ENCODE assay signal across 8 cellular contexts in genomic region chr14:74491952-74492351, GRCh38. TPM values are rescaled to one million over a fixed set of nuclear protein-coding genes. Genes with fewer than 3 reads are reported as not detected.
DNase-seq lines count a peak whose midpoint lies in the region; ATAC-seq, FAIRE-seq and TF ChIP-seq lines count a peak whose summit lies in the region.

No MANE protein-coding gene starts in this region.

- in situ Hi-C loops in GM12878 (cut with MboI): no loop called here

- TF ChIP-seq POLR2A in GM12878 (IDR thresholded peaks at IDR 0.05; ENCODE audit: low read depth, low read length) (no peak), right lobe of liver (IDR thresholded peaks at IDR 0.05) (no peak)

- peak overlapping the region; percentile 88 for H3K4me2 ChIP-seq in GM12878 (ENCODE audit: control insufficient read depth, insufficient read depth)

- no peaks in the 10 kb centered on the region for H3K27me3 ChIP-seq in CD4-positive, CD25-positive, alpha-beta regulatory T cell (ENCODE audit: control insufficient read depth, insufficient read depth, low read length)
- H3K27me3 ChIP-seq in HUES64 (ENCODE audit: insufficient read depth, low read length) (no peaks in the 10 kb centered on the region), GM12878 (replicated peaks in 1 of 2; ENCODE audit: control insufficient read depth in 2 of 2, insufficient read depth in 2 of 2, low read length in 1 of 2) (no peaks in the 10 kb centered on the region), right lobe of liver (no peaks in the 10 kb centered on the region)

- peaks cover 48% of the 10 kb centered on the region for H3K4me1 ChIP-seq in CD4-positive, CD25-positive, alpha-beta regulatory T cell (ENCODE audit: control insufficient read depth, insufficient read depth, low read length, poor library complexity, severe bottlenecking)
- H3K4me1 ChIP-seq in HUES64 (ENCODE audit: insufficient read depth, low read length) (peaks cover 19% of the 10 kb centered on the region), GM12878 (ENCODE audit: control insufficient read depth, insufficient read depth, low read length) (peaks cover 7% of the 10 kb centered on the region), right lobe of liver (peaks cover 0 to 6% (median 3%) of the 10 kb centered on the region in 4 donors)

- H3K27ac Mint-ChIP-seq in CD4-positive, CD25-positive, alpha-beta regulatory T cell: no peak overlapping the region
- no peak overlapping the region for H3K27ac Mint-ChIP-seq in mesothelial cell of epicardium

- peak; percentile 23 for FAIRE-seq in GM12878 (lab: Jason Lieb, UNC)

- SMC1A ChIA-PET in GM12878 (lab: Charles Lee; ENCODE audit: uncharacterized antibody, unreplicated experiment): interaction anchor here (2.7 kb wide), 1 partner anchor 128 kb away, joined by 13 read pairs; no protein-coding TSS in a partner anchor

- peak overlapping the region; percentile 73 for H2AFZ ChIP-seq in GM12878 (ENCODE audit: control insufficient read depth, low read depth, low read length)

- TF ChIP-seq RAD21 in GM12878 (IDR thresholded peaks at IDR 0.05; ENCODE audit: insufficient read depth, low read depth, low read length): peak; percentile 63

- H3K9ac ChIP-seq in HUES64 (ENCODE audit: low read depth, low read length) (peak overlapping the region; percentile 31; the same call in 1 of the 2 replicates), GM12878 (ENCODE audit: control insufficient read depth, insufficient read depth, low read length) (no peak overlapping the region; the same call in 1 of the 2 replicates)

- intact Hi-C loops in GM12878 (cut with micrococcal nuclease; ENCODE audit: unreplicated experiment): loop anchor here (1.0 kb wide), 1 partner anchor 130 kb away; no protein-coding TSS in a partner anchor
- intact Hi-C loops in right lobe of liver (cut with DNase I): no loop called here

- TF ChIP-seq EP300 in GM12878 (IDR thresholded peaks at IDR 0.05; ENCODE audit: borderline replicate concordance in 1 of 2, control insufficient read depth in 1 of 2, low read depth in 2 of 2, low read length in 2 of 2): no peak

- H4K20me1 ChIP-seq in GM12878 (ENCODE audit: control insufficient read depth, insufficient read depth): no peaks in the 10 kb centered on the region

- peak overlapping the region; percentile 86 for H3K4me3 ChIP-seq in CD4-positive, CD25-positive, alpha-beta regulatory T cell (ENCODE audit: low read depth, low read length)
- peak overlapping the region; percentile 81 for H3K4me3 ChIP-seq in HUES64 (ENCODE audit: low read length)
- peak overlapping the region; percentile 87 for H3K4me3 ChIP-seq in GM12878
- peak overlapping the region; percentile 80 to 89 (median 86) for H3K4me3 ChIP-seq in right lobe of liver

- H3K36me3 Mint-ChIP-seq in CD4-positive, CD25-positive, alpha-beta regulatory T cell: peaks cover 6% of the 10 kb centered on the region
- H3K36me3 Mint-ChIP-seq in mesothelial cell of epicardium: no peaks in the 10 kb centered on the region

- no peaks in the 10 kb centered on the region for H3K9me3 Mint-ChIP-seq in CD4-positive, CD25-positive, alpha-beta regulatory T cell
- H3K9me3 Mint-ChIP-seq in mesothelial cell of epicardium: no peaks in the 10 kb centered on the region

- no peak for ATAC-seq in CD4-positive, CD25-positive, alpha-beta regulatory T cell (ENCODE audit: low read depth in 2 of 2)
- peak; percentile 14 for ATAC-seq in GM12878
- no peak for ATAC-seq in right lobe of liver
- no peak for ATAC-seq in HG03097 (IDR thresholded peaks at IDR 0.05; ENCODE audit: low FRiP score, unreplicated experiment)
- ATAC-seq in GM19452 (IDR thresholded peaks at IDR 0.05; ENCODE audit: unreplicated experiment): no peak

- POLR2A ChIA-PET in GM12878 (lab: Charles Lee): no interaction called here

- no peaks in the 10 kb centered on the region for H3K27me3 Mint-ChIP-seq in CD4-positive, CD25-positive, alpha-beta regulatory T cell
- no peaks in the 10 kb centered on the region for H3K27me3 Mint-ChIP-seq in mesothelial cell of epicardium (ENCODE audit: low read depth)

- peak in 1 of 3 donors; percentile 47 for DNase-seq in CD4-positive, CD25-positive, alpha-beta regulatory T cell
- DNase-seq in GM12878 (ENCODE audit: low read depth, low spot score) (no peak), right lobe of liver (no peak), middle frontal gyrus (ENCODE audit: extremely low spot score, low spot score) (no peak), mesothelial cell of epicardium (ENCODE audit: low spot score in 2 of 2, unreplicated experiment in 2 of 2) (no peak)

- H3K4me3 Mint-ChIP-seq in CD4-positive, CD25-positive, alpha-beta regulatory T cell: no peak overlapping the region
- H3K4me3 Mint-ChIP-seq in mesothelial cell of epicardium: no peak overlapping the region

- no TSS peak for BruUV-seq in GM12878 (replicated peaks; lab: Mats Ljungman, UMichigan)

- no peak overlapping the region for H3K27ac ChIP-seq in CD4-positive, CD25-positive, alpha-beta regulatory T cell (ENCODE audit: insufficient read depth, low read length, poor library complexity, severe bottlenecking)
- no peak overlapping the region for H3K27ac ChIP-seq in HUES64 (ENCODE audit: low read depth, low read length)
- H3K27ac ChIP-seq in GM12878 (ENCODE audit: control insufficient read depth, insufficient read depth): no peak overlapping the region
- H3K27ac ChIP-seq in right lobe of liver: peak overlapping the region in 1 of 3 donors; percentile 93

- TF ChIP-seq CTCF in GM12878 (IDR thresholded peaks at IDR 0.05 in 2 of 3, conservative IDR thresholded peaks at IDR 0.05 in 1 of 3; ENCODE audit: control insufficient read depth in 2 of 3, extremely low read depth in 1 of 3, insufficient read depth in 1 of 3, low read depth in 3 of 3, low read length in 3 of 3): peak; percentile 45 to 57 (median 50); a peak in 5 of 6 replicates
- peak; percentile 15 to 38 (median 32) for TF ChIP-seq CTCF in right lobe of liver (IDR thresholded peaks at IDR 0.05)
- TF ChIP-seq CTCF in mesothelial cell of epicardium (IDR thresholded peaks at IDR 0.05; ENCODE audit: unreplicated experiment): no peak

- CTCF ChIA-PET in GM12878 (lab: Yijun Ruan, JAX): interaction anchor here (0.8 to 1.9 kb wide), 2 partner anchors 14 to 31 kb away, joined by 3 to 8 read pairs; no protein-coding TSS in a partner anchor

- 5% methylated on average over 12 of the region's 12 CpGs for WGBS in HUES64
- WGBS in GM12878 (ENCODE audit: insufficient coverage, insufficient replicate concordance, low lambda C conversion rate, missing lambda C conversion rate): 7% methylated on average over 12 of the region's 12 CpGs
- WGBS in right lobe of liver (ENCODE audit: insufficient coverage, low coverage, low lambda C conversion rate, missing lambda C conversion rate): 2% methylated on average over 12 of the region's 12 CpGs

- peaks cover 2% of the 10 kb centered on the region for H3K36me3 ChIP-seq in CD4-positive, CD25-positive, alpha-beta regulatory T cell (ENCODE audit: control insufficient read depth, insufficient read depth, low read length)
- H3K36me3 ChIP-seq in HUES64 (ENCODE audit: insufficient read depth, low read length) (peaks cover 19% of the 10 kb centered on the region), GM12878 (ENCODE audit: control insufficient read depth in 2 of 2, insufficient read depth in 2 of 2, low read length in 1 of 2) (no peaks in the 10 kb centered on the region), right lobe of liver (no peaks in the 10 kb centered on the region)

- peaks cover 11% of the 10 kb centered on the region for H3K79me2 ChIP-seq in GM12878 (ENCODE audit: control insufficient read depth, insufficient read depth, low read length)

- RAD21 ChIA-PET in GM12878 (lab: Charles Lee; ENCODE audit: unreplicated experiment): no interaction called here

- no peaks in the 10 kb centered on the region for H3K9me3 ChIP-seq in CD4-positive, CD25-positive, alpha-beta regulatory T cell (ENCODE audit: control insufficient read depth in 2 of 2, low read length in 2 of 2)
- H3K9me3 ChIP-seq in HUES64 (ENCODE audit: insufficient read depth, low read depth, low read length): no peaks in the 10 kb centered on the region
- no peaks in the 10 kb centered on the region for H3K9me3 ChIP-seq in GM12878 (replicated peaks; ENCODE audit: control insufficient read depth, insufficient read depth, low read length)
- no peaks in the 10 kb centered on the region for H3K9me3 ChIP-seq in right lobe of liver

- H3K4me1 Mint-ChIP-seq in CD4-positive, CD25-positive, alpha-beta regulatory T cell: peaks cover 0 to 36% (median 22%) of the 10 kb centered on the region in 4 donors
- peaks cover 38% of the 10 kb centered on the region for H3K4me1 Mint-ChIP-seq in mesothelial cell of epicardium

RNA-seq across cellular contexts. Expression of gene NPC2, which starts 1.2 kb away (rescaled TPM):
- total RNA-seq in CD4-positive, CD25-positive, alpha-beta regulatory T cell: 33.1 TPM
- 100 to 1,000 TPM in 3 of 4 donors, 10 to 100 TPM in 1; 87.0 to 144 (median 108) TPM for polyA plus RNA-seq in CD4-positive, CD25-positive, alpha-beta regulatory T cell
- 119 TPM for polyA plus RNA-seq in HUES64 (2013, experiment 1 of 2)
- 163 TPM for polyA plus RNA-seq in HUES64 (2013, experiment 2 of 2)
- total RNA-seq in GM12878 (2013; cell fraction: nucleolus; rRNA removed): 36.7 and 57.3 TPM in 2 replicates
- total RNA-seq in GM12878 (2014; rRNA removed) (65.1 and 68.8 TPM in 2 replicates), GM12878 (2014; rRNA removed; fragmentation: Illumina TruSeq; extraction: Trizol) (40.6 and 44.4 TPM in 2 replicates), GM12878 (2021) (29.5 and 34.2 TPM in 2 replicates), right lobe of liver (100 to 1,000 TPM in 3 of 6 experiments, 10 to 100 TPM in 3; 49.4 to 203 (median 98.0) TPM), mesothelial cell of epicardium (178 to 194 TPM (median 178 TPM) in 3 replicates)
- polyA plus RNA-seq in GM12878 (2011; ENCODE audit: low read depth): 94.0 TPM
- polyA plus RNA-seq in GM12878 (2011; rRNA removed) (39.2 and 62.6 TPM in 2 replicates), GM12878 (2014; fragmentation: Illumina TruSeq; extraction: Trizol) (41.1 and 55.6 TPM in 2 replicates), GM12878 (2014; fragmentation: Nextera tagmentation; extraction: Ambion mirVana) (100 to 1,000 TPM in 1 of 2 experiments, 10 to 100 TPM in 1; 77.8 to 109 TPM), GM12878 (2014; rRNA removed) (81.5 and 85.1 TPM in 2 replicates), GM12878 (2016; fragmentation: Nextera tagmentation; extraction: Ambion mirVana) (10 to 100 TPM; 40.6 to 44.7 TPM)
- polyA plus RNA-seq in GM12878 (2011; cell fraction: cytosol; rRNA removed): 82.5 and 111 TPM in 2 replicates
- 42.5 and 66.1 TPM in 2 replicates for polyA plus RNA-seq in GM12878 (2011; cell fraction: nucleus; rRNA removed)
- 118 and 138 TPM in 2 replicates for polyA plus RNA-seq in GM12878 (2012)
- polyA minus RNA-seq in GM12878 (2011; rRNA and poly(A)+ RNA removed): 30.9 and 31.2 TPM in 2 replicates
- polyA minus RNA-seq in GM12878 (2011; cell fraction: cytosol; rRNA and poly(A)+ RNA removed): 16.0 and 23.5 TPM in 2 replicates
- 9.8 and 13.1 TPM in 2 replicates for polyA minus RNA-seq in GM12878 (2011; cell fraction: nucleus; rRNA and poly(A)+ RNA removed)

RNA-seq across cellular contexts. Expression of gene ISCA2, which starts 1.6 kb away (rescaled TPM):
- total RNA-seq in CD4-positive, CD25-positive, alpha-beta regulatory T cell: 19.9 TPM
- 100 to 1,000 TPM in 2 of 4 donors, 10 to 100 TPM in 2; 81.8 to 114 (median 97.4) TPM for polyA plus RNA-seq in CD4-positive, CD25-positive, alpha-beta regulatory T cell
- polyA plus RNA-seq in HUES64 (2013, experiment 1 of 2): 33.2 TPM
- polyA plus RNA-seq in HUES64 (2013, experiment 2 of 2): 39.1 TPM
- total RNA-seq in GM12878 (2013; cell fraction: nucleolus; rRNA removed): 24.7 and 25.9 TPM in 2 replicates
- total RNA-seq in GM12878 (2014; rRNA removed) (25.1 and 33.5 TPM in 2 replicates), GM12878 (2014; rRNA removed; fragmentation: Illumina TruSeq; extraction: Trizol) (15.2 and 16.7 TPM in 2 replicates), GM12878 (2021) (32.7 and 34.5 TPM in 2 replicates), right lobe of liver (10 to 100 TPM in 5 of 6 experiments, 1 to 10 TPM in 1; 7.8 to 16.3 (median 11.4) TPM), mesothelial cell of epicardium (24.0 to 25.4 TPM (median 24.1 TPM) in 3 replicates)
- polyA plus RNA-seq in GM12878 (2011; ENCODE audit: low read depth): 15.0 TPM
- polyA plus RNA-seq in GM12878 (2011; rRNA removed) (42.3 and 50.9 TPM in 2 replicates), GM12878 (2014; fragmentation: Illumina TruSeq; extraction: Trizol) (32.3 and 41.6 TPM in 2 replicates), GM12878 (2014; fragmentation: Nextera tagmentation; extraction: Ambion mirVana) (10 to 100 TPM in 1 of 2 experiments, 1 to 10 TPM in 1; 7.5 to 22.5 TPM), GM12878 (2014; rRNA removed) (34.0 and 46.5 TPM in 2 replicates), GM12878 (2016; fragmentation: Nextera tagmentation; extraction: Ambion mirVana) (100 to 1,000 TPM; 104 to 116 TPM)
- polyA plus RNA-seq in GM12878 (2011; cell fraction: cytosol; rRNA removed): 30.7 and 34.1 TPM in 2 replicates
- polyA plus RNA-seq in GM12878 (2011; cell fraction: nucleus; rRNA removed): 17.0 and 19.9 TPM in 2 replicates
- 24.4 and 28.5 TPM in 2 replicates for polyA plus RNA-seq in GM12878 (2012)
- polyA minus RNA-seq in GM12878 (2011; rRNA and poly(A)+ RNA removed): 5.9 and 6.1 TPM in 2 replicates
- polyA minus RNA-seq in GM12878 (2011; cell fraction: cytosol; rRNA and poly(A)+ RNA removed): 3.1 and 10.0 TPM in 2 replicates
- polyA minus RNA-seq in GM12878 (2011; cell fraction: nucleus; rRNA and poly(A)+ RNA removed): 2.9 and 3.1 TPM in 2 replicates
